Comparison of ENCODE assay signal across 9 cellular contexts in genomic region chr3:5198986-5199731, GRCh38. TPM values are rescaled to one million over a fixed set of nuclear protein-coding genes. Genes with fewer than 3 reads are reported as not detected.
DNase-seq lines count a peak whose midpoint lies in the region; ATAC-seq, FAIRE-seq and TF ChIP-seq lines count a peak whose summit lies in the region.
"Had no signal": no experiment of that assay in that cellular context is flagged by ENCODE, and none has a peak within 500 bp of the region (broad histone marks: within the 10 kb centered on the region; RNA-seq: fewer than 3 reads in every experiment).

No MANE protein-coding gene starts in this region.

- H3K79me2 ChIP-seq in MM.1S (ENCODE audit: low read length) = peaks cover 89% of the 10 kb centered on the region

- peaks cover 45 to 54% of the 10 kb centered on the region in 2 donors for H3K4me1 Mint-ChIP-seq in effector memory CD8-positive, alpha-beta T cell (ENCODE audit: low read depth in 2 of 2)

- peak overlapping the region; percentile 98 for H3K27ac ChIP-seq in MM.1S (ENCODE audit: low read length)

- no peak overlapping the region for H2AFZ ChIP-seq in MM.1S (ENCODE audit: low read length)

- peaks cover 64% of the 10 kb centered on the region for H3K36me3 Mint-ChIP-seq in effector memory CD8-positive, alpha-beta T cell (ENCODE audit: insufficient read depth)

- peak overlapping the region; percentile 66 for H3K4me2 ChIP-seq in MM.1S (ENCODE audit: low read depth, low read length)

- H3F3A ChIP-seq in MM.1S (ENCODE audit: insufficient read depth, low read length) = peaks cover 71% of the 10 kb centered on the region

- peaks cover 13% of the 10 kb centered on the region; the same call in 1 of the 2 replicates for H3K36me3 ChIP-seq in MM.1S (replicated peaks; ENCODE audit: insufficient read depth, low read length)

- no peaks in the 10 kb centered on the region for H3K27me3 Mint-ChIP-seq in effector memory CD8-positive, alpha-beta T cell

- peak overlapping the region; percentile 9; the same call in 1 of the 2 replicates for H3K4me3 ChIP-seq in MM.1S (ENCODE audit: low read length)

- H3K4me1 ChIP-seq in MM.1S (ENCODE audit: low read length) = peaks cover 84% of the 10 kb centered on the region

- DNase-seq in GM12891 (ENCODE audit: insufficient read length, low spot score) (no peak), MM.1S (peak; percentile 51), Ammon's horn (ENCODE audit: low spot score) (no peak), NCI-H1048 (lab: John Stamatoyannopoulos, UW) (no peak), NAMALWA (ENCODE audit: low spot score) (no peak), NCI-H1694 treated with DMSO at 0.1 percent for 48 hours (lab: John Stamatoyannopoulos, UW) (no peak)
- no peak for DNase-seq in effector memory CD8-positive, alpha-beta T cell

- ATAC-seq in GM21786 (IDR thresholded peaks at IDR 0.05; ENCODE audit: unreplicated experiment) = peak; percentile 34
- ATAC-seq in effector memory CD8-positive, alpha-beta T cell (replicated peaks) = no peak
- ATAC-seq: Panc1 had no signal

- peak overlapping the region in 1 of 2 donors; percentile 73 for H3K4me3 Mint-ChIP-seq in effector memory CD8-positive, alpha-beta T cell

- peak overlapping the region; percentile 70 for H3K9ac ChIP-seq in MM.1S (ENCODE audit: low read length)

- TF ChIP-seq POLR2A in GM12891 (IDR thresholded peaks at IDR 0.05; ENCODE audit: low read depth, low read length) = no peak

- no peaks in the 10 kb centered on the region for H3K9me2 ChIP-seq in MM.1S (replicated peaks; ENCODE audit: insufficient read depth, low read length)

- no peaks in the 10 kb centered on the region for H3K9me3 Mint-ChIP-seq in effector memory CD8-positive, alpha-beta T cell

- no peaks in the 10 kb centered on the region for H4K20me1 ChIP-seq in MM.1S (ENCODE audit: insufficient read depth, low read length)

- FAIRE-seq in GM12891 (lab: Jason Lieb, UNC) = peak; percentile 87

- no peak for TF ChIP-seq CTCF in MM.1S (IDR thresholded peaks at IDR 0.05; ENCODE audit: low read length)

- peak overlapping the region; percentile 89 to 92 for H3K27ac Mint-ChIP-seq in effector memory CD8-positive, alpha-beta T cell

- no peaks in the 10 kb centered on the region for H3K9me3 ChIP-seq in MM.1S (replicated peaks; ENCODE audit: insufficient read depth, low read length)

- no peaks in the 10 kb centered on the region for H3K27me3 ChIP-seq in MM.1S (replicated peaks; ENCODE audit: insufficient read depth, low read length)

TF ChIP-seq in GM12891, 5 proteins besides CTCF, POLR2A, EP300 and RAD21:
- TF ChIP-seq POU2F2 (IDR thresholded peaks at IDR 0.05; ENCODE audit: low read depth, low read length) (0 out of 2 replicates have a peak, but pooled peaks have one; percentile 26), PAX5 (IDR thresholded peaks at IDR 0.05; ENCODE audit: insufficient read depth, low read length, severe bottlenecking) (no peak), POLR2AphosphoS5 (IDR thresholded peaks at IDR 0.05; ENCODE audit: low read depth, low read length) (0 out of 2 replicates have a peak, but pooled peaks have one; percentile 25), TAF1 (IDR thresholded peaks at IDR 0.05; ENCODE audit: low read depth, low read length) (no peak), SPI1 (IDR thresholded peaks at IDR 0.05; ENCODE audit: low read depth, low read length) (peak; percentile 96)

RNA-seq across cellular contexts. Expression of gene EDEM1, which starts 11.7 kb away (rescaled TPM):
- polyA plus RNA-seq in GM12891 (2012; ENCODE audit: low read depth, missing spikeins) = 25.5 TPM
